ENCODE assay signal across 26 cellular contexts in genomic region chr15:57280464-57280863, GRCh38.
"Had no signal": no experiment of that assay in that cellular context is flagged by ENCODE, and none has a peak within 500 bp of the region (broad histone marks: within the 10 kb centered on the region; RNA-seq: fewer than 3 reads in every experiment).

No MANE protein-coding gene starts in this region.

- H3K27me3 ChIP-seq: left lung, ovary, right atrium auricular region, tibial nerve, vagina had no signal

- H3K9me3 Mint-ChIP-seq: immature natural killer cell; mesothelial cell of epicardium; naive thymus-derived CD4-positive, alpha-beta T cell; natural killer cell treated with Interleukin-12 subunit alpha and Interleukin-12 subunit beta and Interleukin-15 and Interleukin-18, amount 100 ng/mL, for 72 hours; stimulated activated naive CD8-positive, alpha-beta T cell treated with anti-CD3 and anti-CD28 coated beads, Interleukin-15, amount 100 ng/mL, for 72 hours; type B pancreatic cell had no signal

- H3K4me1 ChIP-seq: tibial nerve had no signal

- H3K27me3 Mint-ChIP-seq: naive thymus-derived CD4-positive, alpha-beta T cell; natural killer cell treated with Interleukin-12 subunit alpha and Interleukin-12 subunit beta and Interleukin-15 and Interleukin-18, amount 100 ng/mL, for 72 hours; progenitor cell of endocrine pancreas; stimulated activated naive CD8-positive, alpha-beta T cell treated with anti-CD3 and anti-CD28 coated beads, Interleukin-15, amount 100 ng/mL, for 72 hours; type B pancreatic cell had no signal

- H3K4me1 Mint-ChIP-seq: immature natural killer cell; mesothelial cell of epicardium; stimulated activated naive CD8-positive, alpha-beta T cell treated with anti-CD3 and anti-CD28 coated beads, Interleukin-15, amount 100 ng/mL, for 72 hours had no signal

- H3K4me3 Mint-ChIP-seq: immature natural killer cell; mesothelial cell of epicardium; naive thymus-derived CD4-positive, alpha-beta T cell; natural killer cell treated with Interleukin-12 subunit alpha and Interleukin-12 subunit beta and Interleukin-15 and Interleukin-18, amount 100 ng/mL, for 72 hours; stimulated activated naive CD8-positive, alpha-beta T cell treated with anti-CD3 and anti-CD28 coated beads, Interleukin-15, amount 100 ng/mL, for 72 hours; type B pancreatic cell had no signal

- H3K27ac ChIP-seq: left lung, lower lobe of right lung, ovary, right atrium auricular region, tibial nerve, vagina had no signal

- ATAC-seq: left colon; left lung; lower lobe of right lung; naive thymus-derived CD4-positive, alpha-beta T cell; natural killer cell treated with Interleukin-12 subunit alpha and Interleukin-12 subunit beta and Interleukin-15 and Interleukin-18, amount 100 ng/mL, for 72 hours; sciatic nerve; stimulated activated naive CD8-positive, alpha-beta T cell treated with anti-CD3 and anti-CD28 coated beads, Interleukin-15, amount 100 ng/mL, for 72 hours had no signal

- H3K27ac Mint-ChIP-seq: immature natural killer cell; mesothelial cell of epicardium; natural killer cell treated with Interleukin-12 subunit alpha and Interleukin-12 subunit beta and Interleukin-15 and Interleukin-18, amount 100 ng/mL, for 72 hours; stimulated activated naive CD8-positive, alpha-beta T cell treated with anti-CD3 and anti-CD28 coated beads, Interleukin-15, amount 100 ng/mL, for 72 hours; type B pancreatic cell had no signal

- H3K4me3 ChIP-seq: left lung, lower lobe of right lung, ovary, right atrium auricular region, skin epidermis, tibial nerve, vagina had no signal

- DNase-seq: hypothalamus; immature natural killer cell; kidney; left colon; left lung; lower lobe of right lung; mammary epithelial cell; mesendoderm; naive thymus-derived CD4-positive, alpha-beta T cell; ovary; stimulated activated CD4-positive, alpha-beta T cell treated with anti-CD3 and anti-CD28 coated beads, Interleukin-12 subunit alpha, Interleukin-12 subunit beta, amount 100 ng/mL, for 4 hours; stimulated activated CD4-positive, alpha-beta T cell treated with anti-CD3 and anti-CD28 coated beads, Interleukin-15, amount 100 ng/mL, for 24 hours; stimulated activated CD4-positive, alpha-beta T cell treated with anti-CD3 and anti-CD28 coated beads, Interleukin-2, amount 100 ng/mL, for 24 hours; stimulated activated CD4-positive, alpha-beta T cell treated with anti-CD3 and anti-CD28 coated beads, Interleukin-4, amount 100 ng/mL, for 1 hour; stimulated activated naive CD4-positive, alpha-beta T cell treated with Interleukin-2 at 50 U/mL for 16 hours; stimulated activated naive CD8-positive, alpha-beta T cell treated with anti-CD3 and anti-CD28 coated beads, Interleukin-15, amount 100 ng/mL, for 72 hours; substantia nigra had no signal
